ENCODE assay signal across 8 cellular contexts in the genomic region with DNA sequence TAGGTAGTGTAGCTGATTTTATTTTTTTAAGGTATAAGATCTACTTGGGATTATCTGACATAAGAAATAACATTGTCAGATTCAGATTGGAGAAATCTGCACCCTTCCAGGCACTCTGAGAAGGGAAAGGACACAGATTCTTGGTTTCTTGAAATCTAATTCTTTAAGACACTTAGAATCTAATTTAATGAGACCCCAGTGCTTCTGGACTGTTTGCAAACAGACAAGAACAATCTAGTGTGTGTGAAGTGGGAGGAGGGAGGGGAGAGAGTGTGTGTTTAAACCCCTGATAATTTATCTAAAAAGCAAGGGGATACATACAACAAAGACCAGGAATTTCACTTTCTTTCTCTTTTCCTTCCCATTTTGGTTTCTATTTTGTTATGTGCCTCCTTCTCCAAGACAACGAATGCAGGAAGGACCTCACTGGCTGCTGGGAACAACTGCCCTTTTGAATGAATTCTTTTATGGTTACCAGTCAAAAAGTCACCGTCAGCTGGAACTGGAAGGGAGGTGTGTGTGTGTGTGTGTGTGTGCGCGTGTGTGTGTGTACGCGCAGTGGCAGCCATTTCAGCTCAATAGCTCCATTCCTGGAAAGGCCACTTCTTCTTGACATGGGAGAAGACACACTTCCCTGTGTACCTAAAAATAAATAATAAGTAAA.
A peak's percentile ranks its signal among the peaks of the same experiment; 100 is the strongest.
DNase-seq lines count a peak whose midpoint lies in the region; ATAC-seq, FAIRE-seq and TF ChIP-seq lines count a peak whose summit lies in the region.

No MANE protein-coding gene starts in this region.

- H3K27ac Mint-ChIP-seq in activated naive CD4-positive, alpha-beta T cell treated with anti-CD3 and anti-CD28 coated beads, Interleukin-2, amount 10 ng/mL, durations not matched to agents 7 days and 5 days = peak overlapping the region; percentile 24
- no peak overlapping the region for H3K27ac Mint-ChIP-seq in activated naive CD4-positive, alpha-beta T cell treated with anti-CD3 and anti-CD28 coated beads for 36 hours
- H3K27ac Mint-ChIP-seq in activated CD4-positive, alpha-beta memory T cell treated with anti-CD3 and anti-CD28 coated beads for 36 hours = no peak overlapping the region

- no peak for FAIRE-seq in urothelium cell line (lab: Jason Lieb, UNC)

- ATAC-seq in HG03025 (IDR thresholded peaks at IDR 0.05; ENCODE audit: low FRiP score, unreplicated experiment) = no peak

- TF ChIP-seq CTCF in astrocyte of the cerebellum (IDR thresholded peaks at IDR 0.05; ENCODE audit: low read depth, low read length, missing control alignments) = no peak

- no peak for DNase-seq in activated naive CD4-positive, alpha-beta T cell treated with anti-CD3 and anti-CD28 coated beads, Interleukin-2, amount 10 ng/mL, durations not matched to agents 7 days and 5 days
- DNase-seq in activated naive CD4-positive, alpha-beta T cell treated with anti-CD3 and anti-CD28 coated beads for 36 hours = no peak
- DNase-seq in astrocyte of the cerebellum (ENCODE audit: low read depth) = peak; percentile 73
- DNase-seq in left kidney (ENCODE audit: low read depth, low spot score) = peak; percentile 66
- peak; percentile 58 for DNase-seq in urothelium cell line (ENCODE audit: low spot score)
- DNase-seq in NCI-H187 (lab: John Stamatoyannopoulos, UW) = no peak
- DNase-seq in activated CD4-positive, alpha-beta memory T cell treated with anti-CD3 and anti-CD28 coated beads for 36 hours = no peak

- POLR2A ChIA-PET in activated CD4-positive, alpha-beta memory T cell treated with anti-CD3 and anti-CD28 coated beads for 36 hours (lab: Charles Lee) = no interaction called here

- intact Hi-C loops in activated naive CD4-positive, alpha-beta T cell treated with anti-CD3 and anti-CD28 coated beads for 36 hours (cut with micrococcal nuclease) = loop anchor here (1.0 to 10.0 kb wide), 4 partner anchors 362 to 1629 kb away; no protein-coding TSS in a partner anchor
- intact Hi-C loops in activated CD4-positive, alpha-beta memory T cell treated with anti-CD3 and anti-CD28 coated beads for 36 hours (cut with micrococcal nuclease) = loop anchor here (2.0 to 10.0 kb wide), 2 partner anchors 528 to 726 kb away; no protein-coding TSS in a partner anchor

- peaks cover 53% of the 10 kb centered on the region for H3K4me1 Mint-ChIP-seq in activated naive CD4-positive, alpha-beta T cell treated with anti-CD3 and anti-CD28 coated beads, Interleukin-2, amount 10 ng/mL, durations not matched to agents 7 days and 5 days
- H3K4me1 Mint-ChIP-seq in activated naive CD4-positive, alpha-beta T cell treated with anti-CD3 and anti-CD28 coated beads for 36 hours (ENCODE audit: low read depth) = peaks cover 26% of the 10 kb centered on the region
- peaks cover 18% of the 10 kb centered on the region for H3K4me1 Mint-ChIP-seq in activated CD4-positive, alpha-beta memory T cell treated with anti-CD3 and anti-CD28 coated beads for 36 hours (ENCODE audit: low read depth)

- H3K4me3 ChIP-seq in astrocyte of the cerebellum (ENCODE audit: low read depth, low read length) = no peak overlapping the region

- no peaks in the 10 kb centered on the region for H3K27me3 Mint-ChIP-seq in activated naive CD4-positive, alpha-beta T cell treated with anti-CD3 and anti-CD28 coated beads, Interleukin-2, amount 10 ng/mL, durations not matched to agents 7 days and 5 days
- no peaks in the 10 kb centered on the region for H3K27me3 Mint-ChIP-seq in activated naive CD4-positive, alpha-beta T cell treated with anti-CD3 and anti-CD28 coated beads for 36 hours (ENCODE audit: low read depth)
- no peaks in the 10 kb centered on the region for H3K27me3 Mint-ChIP-seq in activated CD4-positive, alpha-beta memory T cell treated with anti-CD3 and anti-CD28 coated beads for 36 hours

- no peaks in the 10 kb centered on the region for H3K36me3 Mint-ChIP-seq in activated naive CD4-positive, alpha-beta T cell treated with anti-CD3 and anti-CD28 coated beads, Interleukin-2, amount 10 ng/mL, durations not matched to agents 7 days and 5 days
- H3K36me3 Mint-ChIP-seq in activated naive CD4-positive, alpha-beta T cell treated with anti-CD3 and anti-CD28 coated beads for 36 hours (ENCODE audit: low read depth) = no peaks in the 10 kb centered on the region
- no peaks in the 10 kb centered on the region for H3K36me3 Mint-ChIP-seq in activated CD4-positive, alpha-beta memory T cell treated with anti-CD3 and anti-CD28 coated beads for 36 hours

- CTCF ChIA-PET in activated naive CD4-positive, alpha-beta T cell treated with anti-CD3 and anti-CD28 coated beads, Interleukin-2, amount 10 ng/mL, durations not matched to agents 7 days and 5 days (lab: Charles Lee) = interaction anchor here (0.8 to 4.4 kb wide), 10 partner anchors 9 to 393 kb away, joined by 3 to 35 read pairs (median 4); no protein-coding TSS in a partner anchor
- CTCF ChIA-PET in activated naive CD4-positive, alpha-beta T cell treated with anti-CD3 and anti-CD28 coated beads for 36 hours (lab: Charles Lee) = interaction anchor here (0.7 to 4.2 kb wide), 6 partner anchors 24 to 363 kb away, joined by 3 to 37 read pairs (median 6); no protein-coding TSS in a partner anchor
- CTCF ChIA-PET in activated CD4-positive, alpha-beta memory T cell treated with anti-CD3 and anti-CD28 coated beads for 36 hours (lab: Charles Lee) = interaction anchor here (0.9 to 5.5 kb wide), 8 partner anchors 10 to 362 kb away, joined by 3 to 59 read pairs (median 6); no protein-coding TSS in a partner anchor

- in situ Hi-C loops in astrocyte of the cerebellum (cut with HindIII; ENCODE audit: low sequenced_read_pairs) = loop anchor here (25.0 kb wide), 1 partner anchor 354 kb away; a partner anchor contains a TSS

- H3K9me3 Mint-ChIP-seq in activated naive CD4-positive, alpha-beta T cell treated with anti-CD3 and anti-CD28 coated beads, Interleukin-2, amount 10 ng/mL, durations not matched to agents 7 days and 5 days = no peaks in the 10 kb centered on the region
- H3K9me3 Mint-ChIP-seq in activated naive CD4-positive, alpha-beta T cell treated with anti-CD3 and anti-CD28 coated beads for 36 hours = no peaks in the 10 kb centered on the region
- H3K9me3 Mint-ChIP-seq in activated CD4-positive, alpha-beta memory T cell treated with anti-CD3 and anti-CD28 coated beads for 36 hours = no peaks in the 10 kb centered on the region

- no peak overlapping the region for H3K4me3 Mint-ChIP-seq in activated naive CD4-positive, alpha-beta T cell treated with anti-CD3 and anti-CD28 coated beads, Interleukin-2, amount 10 ng/mL, durations not matched to agents 7 days and 5 days
- H3K4me3 Mint-ChIP-seq in activated naive CD4-positive, alpha-beta T cell treated with anti-CD3 and anti-CD28 coated beads for 36 hours = no peak overlapping the region
- H3K4me3 Mint-ChIP-seq in activated CD4-positive, alpha-beta memory T cell treated with anti-CD3 and anti-CD28 coated beads for 36 hours = no peak overlapping the region

Comparison
In these comparisons a context has a peak if more than half of its experiments do, and no peak if none do; other contexts are left out.
1. DNase-seq: peak in astrocyte of the cerebellum (single experiment), left kidney (single experiment) and urothelium cell line (single experiment); none in activated naive CD4-positive, alpha-beta T cell treated with anti-CD3 and anti-CD28 coated beads, Interleukin-2, amount 10 ng/mL, durations not matched to agents 7 days and 5 days (single experiment), activated naive CD4-positive, alpha-beta T cell treated with anti-CD3 and anti-CD28 coated beads for 36 hours (single experiment), NCI-H187 (0 of 2) and activated CD4-positive, alpha-beta memory T cell treated with anti-CD3 and anti-CD28 coated beads for 36 hours (single experiment).